2 cellular contexts compared by ENCODE assay signal in the genomic region with DNA sequence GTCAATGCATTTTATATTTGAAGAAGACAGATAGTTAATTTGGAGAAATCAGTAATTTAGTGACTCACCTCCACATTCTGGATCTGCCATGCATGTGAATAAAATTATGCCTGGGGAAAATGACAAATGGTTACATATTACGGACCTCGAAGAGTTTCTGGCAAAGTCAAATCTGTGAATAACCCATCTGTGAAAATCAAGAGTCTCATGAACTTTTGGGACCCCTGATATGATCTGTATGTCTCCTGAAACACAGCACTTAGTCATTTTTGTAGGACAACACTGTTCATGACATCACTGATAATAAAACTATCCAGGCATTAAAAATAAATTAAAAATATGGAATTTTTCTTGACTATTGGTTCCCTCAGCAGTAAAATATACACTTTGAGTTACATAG.
TF ChIP-seq lines count a peak whose summit lies in the region.

No MANE protein-coding gene starts in this region.

TF ChIP-seq in SK-N-SH treated with all-trans-retinoic acid at 6 μM for 48 hours, 23 proteins besides CTCF, POLR2A, EP300 and RAD21 (continued from another document):
- TF ChIP-seq, protein P1, sequence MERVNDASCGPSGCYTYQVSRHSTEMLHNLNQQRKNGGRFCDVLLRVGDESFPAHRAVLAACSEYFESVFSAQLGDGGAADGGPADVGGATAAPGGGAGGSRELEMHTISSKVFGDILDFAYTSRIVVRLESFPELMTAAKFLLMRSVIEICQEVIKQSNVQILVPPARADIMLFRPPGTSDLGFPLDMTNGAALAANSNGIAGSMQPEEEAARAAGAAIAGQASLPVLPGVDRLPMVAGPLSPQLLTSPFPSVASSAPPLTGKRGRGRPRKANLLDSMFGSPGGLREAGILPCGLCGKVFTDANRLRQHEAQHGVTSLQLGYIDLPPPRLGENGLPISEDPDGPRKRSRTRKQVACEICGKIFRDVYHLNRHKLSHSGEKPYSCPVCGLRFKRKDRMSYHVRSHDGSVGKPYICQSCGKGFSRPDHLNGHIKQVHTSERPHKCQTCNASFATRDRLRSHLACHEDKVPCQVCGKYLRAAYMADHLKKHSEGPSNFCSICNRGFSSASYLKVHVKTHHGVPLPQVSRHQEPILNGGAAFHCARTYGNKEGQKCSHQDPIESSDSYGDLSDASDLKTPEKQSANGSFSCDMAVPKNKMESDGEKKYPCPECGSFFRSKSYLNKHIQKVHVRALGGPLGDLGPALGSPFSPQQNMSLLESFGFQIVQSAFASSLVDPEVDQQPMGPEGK (CRISPR knock-in tag; IDR thresholded peaks at IDR 0.05; ENCODE audit: borderline replicate concordance) = no peak
- TF ChIP-seq ZNF70 (CRISPR knock-in tag; IDR thresholded peaks at IDR 0.05) (no peak), TCF4 (CRISPR knock-in tag; IDR thresholded peaks at IDR 0.05; ENCODE audit: borderline replicate concordance) (no peak), ISL1 (CRISPR knock-in tag; IDR thresholded peaks at IDR 0.05) (peak; percentile 80)

TF ChIP-seq in SK-N-SH, 30 proteins besides CTCF, POLR2A, EP300 and RAD21 (continued from another document):
- TF ChIP-seq IRF3 (IDR thresholded peaks at IDR 0.05; ENCODE audit: low read depth, low read length) (no peak), POLR2AphosphoS5 (IDR thresholded peaks at IDR 0.05; ENCODE audit: low read depth, low read length) (no peak), USF2 (IDR thresholded peaks at IDR 0.05; ENCODE audit: borderline replicate concordance, low read depth, low read length) (no peak), YY1 (IDR thresholded peaks at IDR 0.05; ENCODE audit: low read depth) (no peak), MEF2A (IDR thresholded peaks at IDR 0.05; ENCODE audit: borderline replicate concordance, low read depth) (no peak), MXI1 (IDR thresholded peaks at IDR 0.05; ENCODE audit: low read depth, low read length) (no peak), TEAD4 (IDR thresholded peaks at IDR 0.05; ENCODE audit: borderline replicate concordance, insufficient read depth) (no peak), CHD2 (IDR thresholded peaks at IDR 0.05; ENCODE audit: low read length, partially characterized antibody) (no peak), TAF1 (IDR thresholded peaks at IDR 0.05; ENCODE audit: borderline replicate concordance, low read depth, low read length) (no peak), SIN3A (IDR thresholded peaks at IDR 0.05; ENCODE audit: borderline replicate concordance, low read depth, low read length) (no peak)
- TF ChIP-seq, protein P2, sequence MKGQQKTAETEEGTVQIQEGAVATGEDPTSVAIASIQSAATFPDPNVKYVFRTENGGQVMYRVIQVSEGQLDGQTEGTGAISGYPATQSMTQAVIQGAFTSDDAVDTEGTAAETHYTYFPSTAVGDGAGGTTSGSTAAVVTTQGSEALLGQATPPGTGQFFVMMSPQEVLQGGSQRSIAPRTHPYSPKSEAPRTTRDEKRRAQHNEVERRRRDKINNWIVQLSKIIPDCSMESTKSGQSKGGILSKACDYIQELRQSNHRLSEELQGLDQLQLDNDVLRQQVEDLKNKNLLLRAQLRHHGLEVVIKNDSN (IDR thresholded peaks at IDR 0.05; ENCODE audit: borderline replicate concordance, low read depth) = no peak
- TF ChIP-seq, protein P3, sequence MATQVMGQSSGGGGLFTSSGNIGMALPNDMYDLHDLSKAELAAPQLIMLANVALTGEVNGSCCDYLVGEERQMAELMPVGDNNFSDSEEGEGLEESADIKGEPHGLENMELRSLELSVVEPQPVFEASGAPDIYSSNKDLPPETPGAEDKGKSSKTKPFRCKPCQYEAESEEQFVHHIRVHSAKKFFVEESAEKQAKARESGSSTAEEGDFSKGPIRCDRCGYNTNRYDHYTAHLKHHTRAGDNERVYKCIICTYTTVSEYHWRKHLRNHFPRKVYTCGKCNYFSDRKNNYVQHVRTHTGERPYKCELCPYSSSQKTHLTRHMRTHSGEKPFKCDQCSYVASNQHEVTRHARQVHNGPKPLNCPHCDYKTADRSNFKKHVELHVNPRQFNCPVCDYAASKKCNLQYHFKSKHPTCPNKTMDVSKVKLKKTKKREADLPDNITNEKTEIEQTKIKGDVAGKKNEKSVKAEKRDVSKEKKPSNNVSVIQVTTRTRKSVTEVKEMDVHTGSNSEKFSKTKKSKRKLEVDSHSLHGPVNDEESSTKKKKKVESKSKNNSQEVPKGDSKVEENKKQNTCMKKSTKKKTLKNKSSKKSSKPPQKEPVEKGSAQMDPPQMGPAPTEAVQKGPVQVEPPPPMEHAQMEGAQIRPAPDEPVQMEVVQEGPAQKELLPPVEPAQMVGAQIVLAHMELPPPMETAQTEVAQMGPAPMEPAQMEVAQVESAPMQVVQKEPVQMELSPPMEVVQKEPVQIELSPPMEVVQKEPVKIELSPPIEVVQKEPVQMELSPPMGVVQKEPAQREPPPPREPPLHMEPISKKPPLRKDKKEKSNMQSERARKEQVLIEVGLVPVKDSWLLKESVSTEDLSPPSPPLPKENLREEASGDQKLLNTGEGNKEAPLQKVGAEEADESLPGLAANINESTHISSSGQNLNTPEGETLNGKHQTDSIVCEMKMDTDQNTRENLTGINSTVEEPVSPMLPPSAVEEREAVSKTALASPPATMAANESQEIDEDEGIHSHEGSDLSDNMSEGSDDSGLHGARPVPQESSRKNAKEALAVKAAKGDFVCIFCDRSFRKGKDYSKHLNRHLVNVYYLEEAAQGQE (IDR thresholded peaks at IDR 0.05; ENCODE audit: low read depth, low read length) = no peak
